Comparison of ENCODE assay signal across 8 cellular contexts in the genomic region with DNA sequence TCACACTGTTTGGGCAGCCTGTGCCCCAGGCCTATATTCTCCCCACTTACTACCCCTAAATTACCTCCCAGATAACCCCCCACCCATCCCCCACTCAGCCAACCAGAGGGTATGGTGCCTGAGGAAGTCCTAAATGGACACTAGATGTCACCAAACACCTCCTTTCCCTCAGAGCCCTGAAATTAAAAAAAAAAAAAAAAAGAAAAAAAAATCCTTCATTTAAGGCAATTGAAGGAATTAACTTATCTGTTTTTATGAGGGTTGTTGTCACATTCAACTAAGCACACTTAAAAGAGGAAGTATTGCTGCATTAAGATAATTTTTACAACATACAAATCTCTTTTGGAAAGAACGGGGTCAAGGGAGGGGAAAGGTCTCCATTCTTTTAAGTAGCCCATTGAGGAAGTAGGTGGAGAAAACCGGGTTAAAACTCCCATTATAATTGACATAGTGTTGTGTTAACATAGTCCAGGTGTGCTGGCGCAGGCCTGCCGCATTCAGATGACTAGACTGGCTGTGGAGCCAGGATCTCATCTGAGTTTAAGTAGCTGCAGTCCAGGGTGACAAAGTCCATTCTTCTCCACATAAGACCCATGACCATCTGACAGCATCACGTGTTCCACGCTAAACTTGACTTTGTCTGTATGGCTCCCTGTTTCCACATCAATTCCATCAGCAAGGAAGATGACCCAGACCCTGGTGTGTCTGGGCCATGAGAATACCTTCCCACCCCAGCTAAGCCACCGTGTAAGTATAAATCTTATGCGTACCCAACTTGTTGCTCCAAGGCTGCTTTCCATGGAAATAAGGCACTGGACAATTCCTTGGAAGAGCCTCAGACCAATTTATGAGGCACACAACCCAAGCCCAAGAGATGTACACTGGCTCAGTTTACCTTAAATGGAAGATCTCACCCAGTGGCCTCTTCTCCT. TPM values are rescaled to one million over a fixed set of nuclear protein-coding genes. Genes with fewer than 3 reads are reported as not detected.
A peak's percentile ranks its signal among the peaks of the same experiment; 100 is the strongest.
DNase-seq lines count a peak whose midpoint lies in the region; ATAC-seq and TF ChIP-seq lines count a peak whose summit lies in the region.

No MANE protein-coding gene starts in this region.

- H3K27ac Mint-ChIP-seq in activated T-helper 17 cell treated with anti-CD3 and anti-CD28 coated beads, Interleukin-2, amount 50 U/mL, for 72 hours = no peak overlapping the region

- no peak overlapping the region for H3K27ac ChIP-seq in left ventricle myocardium inferior (replicated peaks)
- H3K27ac ChIP-seq in right atrium auricular region = no peak overlapping the region
- peak overlapping the region; percentile 8 to 56 (median 34) for H3K27ac ChIP-seq in right lobe of liver

- no peak for TF ChIP-seq POLR2A in right lobe of liver (IDR thresholded peaks at IDR 0.05)

- TF ChIP-seq CTCF in left ventricle myocardium inferior (IDR thresholded peaks at IDR 0.05; ENCODE audit: borderline replicate concordance) (peak; percentile 48), right atrium auricular region (IDR thresholded peaks at IDR 0.05) (peak in 1 of 2 donors; percentile 50), right lobe of liver (IDR thresholded peaks at IDR 0.05) (peak; percentile 31 to 48 (median 45))

- intact Hi-C loops in left ventricle myocardium inferior (cut with micrococcal nuclease) = no loop called here
- intact Hi-C loops in right lobe of liver (cut with DNase I) = no loop called here

- peaks cover 75% of the 10 kb centered on the region for H3K36me3 Mint-ChIP-seq in activated T-helper 17 cell treated with anti-CD3 and anti-CD28 coated beads, Interleukin-2, amount 50 U/mL, for 72 hours (ENCODE audit: low read depth)

- H3K27me3 Mint-ChIP-seq in activated T-helper 17 cell treated with anti-CD3 and anti-CD28 coated beads, Interleukin-2, amount 50 U/mL, for 72 hours = no peaks in the 10 kb centered on the region

- H3K4me3 Mint-ChIP-seq in activated T-helper 17 cell treated with anti-CD3 and anti-CD28 coated beads, Interleukin-2, amount 50 U/mL, for 72 hours = no peak overlapping the region

- H3K4me1 ChIP-seq in left ventricle myocardium inferior (no peaks in the 10 kb centered on the region), right atrium auricular region (no peaks in the 10 kb centered on the region), right lobe of liver (peaks cover 0 to 19% (median 7%) of the 10 kb centered on the region in 4 donors)

- H3K9me3 ChIP-seq in left ventricle myocardium inferior (replicated peaks) (no peaks in the 10 kb centered on the region), right atrium auricular region (no peaks in the 10 kb centered on the region), right lobe of liver (no peaks in the 10 kb centered on the region)

- no peaks in the 10 kb centered on the region for H3K9me3 Mint-ChIP-seq in activated T-helper 17 cell treated with anti-CD3 and anti-CD28 coated beads, Interleukin-2, amount 50 U/mL, for 72 hours

- H3K4me3 ChIP-seq in left ventricle myocardium inferior (no peak overlapping the region), right atrium auricular region (no peak overlapping the region), right lobe of liver (no peak overlapping the region)

- DNase-seq in left ventricle myocardium inferior (no peak), right atrium auricular region (ENCODE audit: low spot score) (no peak), NCI-H2107 treated with DMSO at 0.1 percent for 48 hours (lab: John Stamatoyannopoulos, UW; ENCODE audit: unreplicated experiment) (peak; percentile 36), amniotic epithelial cell (ENCODE audit: low read depth) (peak; percentile 48), right lobe of liver (peak; percentile 64 to 84 (median 83)), superior temporal gyrus (ENCODE audit: extremely low spot score) (no peak)

- H3K4me1 Mint-ChIP-seq in activated T-helper 17 cell treated with anti-CD3 and anti-CD28 coated beads, Interleukin-2, amount 50 U/mL, for 72 hours = no peaks in the 10 kb centered on the region

- H3K27me3 ChIP-seq in left ventricle myocardium inferior (ENCODE audit: low read depth) (peaks cover 91% of the 10 kb centered on the region), right atrium auricular region (peaks cover 0 to 4% of the 10 kb centered on the region in 2 donors), right lobe of liver (no peaks in the 10 kb centered on the region)

- H3K36me3 ChIP-seq in left ventricle myocardium inferior (no peaks in the 10 kb centered on the region), right atrium auricular region (no peaks in the 10 kb centered on the region), right lobe of liver (no peaks in the 10 kb centered on the region)

- WGBS in right lobe of liver (ENCODE audit: insufficient coverage, low coverage, low lambda C conversion rate, missing lambda C conversion rate) = 22% methylated on average over 5 of the region's 8 CpGs

- ATAC-seq in right lobe of liver = peak; percentile 97 to 98 (median 98)
- ATAC-seq in activated T-helper 17 cell treated with anti-CD3 and anti-CD28 coated beads, Interleukin-2, amount 50 U/mL, for 72 hours (replicated peaks) = no peak
- ATAC-seq in GM18511 (IDR thresholded peaks at IDR 0.05; ENCODE audit: unreplicated experiment) = no peak

RNA-seq across cellular contexts. Expression of gene SNX11, which starts 46.4 kb away (rescaled TPM):
- total RNA-seq in left ventricle myocardium inferior = 11.3 TPM
- total RNA-seq in right atrium auricular region = 1 to 10 TPM; 5.4 to 9.3 TPM
- total RNA-seq in right lobe of liver = 10 to 100 TPM in 3 of 6 experiments, 1 to 10 TPM in 3; 7.2 to 11.7 (median 9.2) TPM
- total RNA-seq in activated T-helper 17 cell treated with anti-CD3 and anti-CD28 coated beads, Interleukin-2, amount 50 U/mL, for 72 hours = 10 to 100 TPM; 22.8 to 24.7 TPM

RNA-seq across cellular contexts. Expression of gene CBX1, which starts 52.7 kb away (rescaled TPM):
- 33.0 TPM for total RNA-seq in left ventricle myocardium inferior
- total RNA-seq in right atrium auricular region = 10 to 100 TPM; 18.3 to 22.1 TPM
- 10 to 100 TPM in 2 of 6 experiments, 1 to 10 TPM in 4; 7.0 to 10.5 (median 9.9) TPM for total RNA-seq in right lobe of liver
- total RNA-seq in activated T-helper 17 cell treated with anti-CD3 and anti-CD28 coated beads, Interleukin-2, amount 50 U/mL, for 72 hours = 10 to 100 TPM; 30.0 to 48.4 TPM

Comparison
In these comparisons a context has a peak if more than half of its experiments do, and no peak if none do; other contexts are left out.
1. DNase-seq: peak in NCI-H2107 treated with DMSO at 0.1 percent for 48 hours (single experiment), amniotic epithelial cell (single experiment) and right lobe of liver (3 of 3); none in left ventricle myocardium inferior (single experiment), right atrium auricular region (single experiment) and superior temporal gyrus (single experiment).
2. H3K27ac ChIP-seq: peak in right lobe of liver (3 of 3); none in left ventricle myocardium inferior (single experiment) and right atrium auricular region (0 of 2).
3. ATAC-seq: peak in right lobe of liver (4 of 4); none in activated T-helper 17 cell treated with anti-CD3 and anti-CD28 coated beads, Interleukin-2, amount 50 U/mL, for 72 hours (single experiment) and GM18511 (single experiment).